9 cellular contexts compared by ENCODE assay signal in genomic region chr6:42369568-42369967, GRCh38.
DNase-seq lines count a peak whose midpoint lies in the region; ATAC-seq and TF ChIP-seq lines count a peak whose summit lies in the region.
"Had no signal": no experiment of that assay in that cellular context is flagged by ENCODE, and none has a peak within 500 bp of the region (broad histone marks: within the 10 kb centered on the region; RNA-seq: fewer than 3 reads in every experiment).

No MANE protein-coding gene starts in this region.

- H3K36me3 ChIP-seq in CD8-positive, alpha-beta T cell (ENCODE audit: insufficient read depth, low read length): no peaks in the 10 kb centered on the region

- peaks cover 86% of the 10 kb centered on the region for H3K4me1 Mint-ChIP-seq in CD8-positive, alpha-beta T cell (ENCODE audit: low read depth)

- H3K9me3 ChIP-seq in CD8-positive, alpha-beta T cell (ENCODE audit: low read length): no peaks in the 10 kb centered on the region

- intact Hi-C loops in CD8-positive, alpha-beta T cell (cut with DNase I, micrococcal nuclease): loop anchor here (2.0 to 5.0 kb wide), 4 partner anchors 21 to 83 kb away; partner anchors contain the start of gene TRERF1 (in 2 of the 2)

- no peak overlapping the region for H3K4me3 ChIP-seq in CD8-positive, alpha-beta T cell (ENCODE audit: low read depth, low read length)

- DNase-seq in CD8-positive, alpha-beta T cell: peak in 1 of 7 experiments; percentile 51
- DNase-seq in GM19238 (ENCODE audit: insufficient read length, low spot score) (peak; percentile 27), SW480 (ENCODE audit: low spot score) (peak; percentile 2), HUDEP-2 (lab: John Stamatoyannopoulos, UW; ENCODE audit: unreplicated experiment in 76 of 76) (no peak), AG08396 (ENCODE audit: low spot score) (no peak)
- DNase-seq: NCI-H345 had no signal

- peak overlapping the region; percentile 16 for H3K4me3 Mint-ChIP-seq in CD8-positive, alpha-beta T cell

- H3K4me1 ChIP-seq in CD8-positive, alpha-beta T cell (ENCODE audit: insufficient read depth, low read length): peaks cover 77% of the 10 kb centered on the region

- ATAC-seq in CD8-positive, alpha-beta T cell: no peak
- ATAC-seq in esophagus mucosa: peak; percentile 71
- ATAC-seq in HG03139 (IDR thresholded peaks at IDR 0.05; ENCODE audit: unreplicated experiment): no peak
- ATAC-seq in HG03442 (IDR thresholded peaks at IDR 0.05; ENCODE audit: unreplicated experiment): no peak

- H3K9me3 Mint-ChIP-seq in CD8-positive, alpha-beta T cell: no peaks in the 10 kb centered on the region

- no peaks in the 10 kb centered on the region for H3K27me3 ChIP-seq in CD8-positive, alpha-beta T cell (ENCODE audit: insufficient read depth, low read length)

- no peaks in the 10 kb centered on the region for H3K27me3 Mint-ChIP-seq in CD8-positive, alpha-beta T cell (ENCODE audit: low read depth)

- POLR2A ChIA-PET in CD8-positive, alpha-beta T cell (lab: Charles Lee): interaction anchor here (4.1 kb wide), 1 partner anchor 20 kb away, joined by 60 read pairs; no protein-coding TSS in a partner anchor

- CTCF ChIA-PET in CD8-positive, alpha-beta T cell (lab: Charles Lee): no interaction called here

- H3K27ac ChIP-seq in CD8-positive, alpha-beta T cell (ENCODE audit: low read depth, low read length): no peak overlapping the region

- peak overlapping the region; percentile 64 for H3K27ac Mint-ChIP-seq in CD8-positive, alpha-beta T cell

- TF ChIP-seq CTCF in CD8-positive, alpha-beta T cell (IDR thresholded peaks at IDR 0.05): no peak

- peaks cover 7% of the 10 kb centered on the region for H3K36me3 Mint-ChIP-seq in CD8-positive, alpha-beta T cell

Comparison
In these comparisons a context has a peak if more than half of its experiments do, and no peak if none do; other contexts are left out.
1. DNase-seq: peak in GM19238 (single experiment) and SW480 (single experiment); none in HUDEP-2 (0 of 76) and AG08396 (single experiment).